13 cellular contexts compared by ENCODE assay signal in the genomic region with DNA sequence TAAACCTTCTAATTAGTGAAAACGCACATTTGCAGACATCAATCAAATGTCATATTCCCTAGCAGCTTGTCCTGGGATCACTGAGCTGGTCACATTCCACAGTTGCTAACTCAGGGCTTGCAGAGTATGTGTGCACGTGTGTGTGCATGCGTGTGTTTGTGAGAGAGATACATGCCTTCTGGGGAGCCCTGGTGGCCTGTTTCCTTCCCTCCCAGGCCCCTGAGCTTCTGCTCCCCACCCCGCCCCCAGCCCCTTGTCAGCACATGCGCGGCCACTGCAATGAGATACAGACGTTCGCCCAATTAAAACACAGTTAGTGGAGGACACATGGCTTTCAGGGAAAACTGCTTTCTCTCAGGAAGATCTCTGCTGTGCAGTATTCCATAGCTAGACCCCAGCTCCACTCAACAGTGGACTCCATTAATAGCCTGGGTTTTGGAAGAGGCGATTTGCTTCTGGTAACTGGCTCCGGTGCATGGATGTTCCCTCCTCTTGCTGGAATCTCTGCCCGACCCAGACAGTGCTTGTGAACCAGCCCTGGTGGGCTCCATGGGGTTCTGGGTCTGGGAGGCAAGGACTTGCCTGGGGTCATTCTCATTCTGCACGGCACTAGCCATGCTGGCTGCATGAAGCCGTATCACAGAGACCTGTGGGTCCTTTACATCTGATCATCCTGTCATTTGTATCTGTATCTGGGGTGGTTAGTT. TPM values are rescaled to one million over a fixed set of nuclear protein-coding genes. Genes with fewer than 3 reads are reported as not detected.
DNase-seq lines count a peak whose midpoint lies in the region; ATAC-seq and TF ChIP-seq lines count a peak whose summit lies in the region.
"Had no signal": no experiment of that assay in that cellular context is flagged by ENCODE, and none has a peak within 500 bp of the region (broad histone marks: within the 10 kb centered on the region; RNA-seq: fewer than 3 reads in every experiment).

No MANE protein-coding gene starts in this region.

- H3K9ac ChIP-seq in PC-3 (ENCODE audit: low read length) = no peak overlapping the region

- H3K4me1 ChIP-seq in right cardiac atrium (ENCODE audit: control insufficient read depth, insufficient read depth, low read length) (peaks cover 37% of the 10 kb centered on the region), psoas muscle (peaks cover 33% of the 10 kb centered on the region), PC-3 (ENCODE audit: insufficient read depth, low read length) (no peaks in the 10 kb centered on the region)

- intact Hi-C loops in right cardiac atrium (cut with DNase I) (loop anchor here in 1 of 4 donors (5.0 kb wide), 1 partner anchor 42 kb away; no protein-coding TSS in a partner anchor), psoas muscle (cut with DNase I) (loop anchor here in 1 of 2 donors (5.0 kb wide), 1 partner anchor 37 kb away; no protein-coding TSS in a partner anchor), PC-3 (cut with micrococcal nuclease) (no loop called here)

- no peaks in the 10 kb centered on the region for H3K27me3 Mint-ChIP-seq in activated naive CD8-positive, alpha-beta T cell treated with anti-CD3 and anti-CD28 coated beads for 36 hours
- H3K27me3 Mint-ChIP-seq: stimulated activated naive CD8-positive, alpha-beta T cell treated with anti-CD3 and anti-CD28 coated beads, Interleukin-15, Interleukin-2, amounts not matched to agents 100 ng/mL and 50 ng/mL, for 24 hours had no signal

- H3K36me3 ChIP-seq in psoas muscle (ENCODE audit: insufficient read depth in 1 of 2, low read depth in 1 of 2) = no peaks in the 10 kb centered on the region
- H3K36me3 ChIP-seq in PC-3 (ENCODE audit: low read depth, low read length) = no peaks in the 10 kb centered on the region

- H3K4me1 Mint-ChIP-seq in activated naive CD8-positive, alpha-beta T cell treated with anti-CD3 and anti-CD28 coated beads for 36 hours = peaks cover 62% of the 10 kb centered on the region

- H3K36me3 Mint-ChIP-seq in activated naive CD8-positive, alpha-beta T cell treated with anti-CD3 and anti-CD28 coated beads for 36 hours = no peaks in the 10 kb centered on the region

- ATAC-seq in right cardiac atrium = peak in 1 of 2 donors; percentile 2
- peak; percentile 40 to 67 (median 64) for ATAC-seq in psoas muscle
- ATAC-seq in GM21717 (IDR thresholded peaks at IDR 0.05; ENCODE audit: unreplicated experiment) = no peak
- ATAC-seq in PC-3 = no peak

- H3K27ac ChIP-seq in right cardiac atrium (ENCODE audit: low read length) (peak overlapping the region; percentile 48), psoas muscle (no peak overlapping the region), PC-3 (ENCODE audit: low read length) (no peak overlapping the region)

- H3F3A ChIP-seq in PC-3 (ENCODE audit: low read length, unreplicated experiment) = no peaks in the 10 kb centered on the region

- POLR2A ChIA-PET in PC-3 (lab: Charles Lee; ENCODE audit: unreplicated experiment) = no interaction called here

- no peak overlapping the region for H3K4me3 ChIP-seq in right cardiac atrium (ENCODE audit: low read length)
- H3K4me3 ChIP-seq in psoas muscle = no peak overlapping the region
- H3K4me3 ChIP-seq in PC-3 (ENCODE audit: low read length) = no peak overlapping the region

- peak overlapping the region; percentile 84 for H3K27ac Mint-ChIP-seq in activated naive CD8-positive, alpha-beta T cell treated with anti-CD3 and anti-CD28 coated beads for 36 hours

- TF ChIP-seq CTCF in psoas muscle (IDR thresholded peaks at IDR 0.05) (no peak), PC-3 (conservative IDR thresholded peaks at IDR 0.05; ENCODE audit: low read depth, low read length) (no peak)

- no TSS peak for BruUV-seq in PC-3 (replicated peaks; lab: Mats Ljungman, UMichigan)

- CTCF ChIA-PET in PC-3 (lab: Charles Lee) = no interaction called here

- no peaks in the 10 kb centered on the region for H3K9me2 ChIP-seq in PC-3 (replicated peaks; ENCODE audit: low read length)

- 41% methylated on average over 13 of the region's 13 CpGs for WGBS in right cardiac atrium
- 49 to 63% (median 55%) methylated on average over 13 of the region's 13 CpGs for WGBS in psoas muscle, 3 donors

- DNase-seq in EH (ENCODE audit: low read depth) (peak; percentile 51), right cardiac atrium (peak in 2 of 3 donors; percentile 39 to 58), psoas muscle (no peak), GM19238 (ENCODE audit: insufficient read length, low spot score) (no peak), PC-3 (no peak)
- DNase-seq in activated naive CD8-positive, alpha-beta T cell treated with anti-CD3 and anti-CD28 coated beads for 36 hours = no peak
- DNase-seq in stimulated activated CD4-positive, alpha-beta T cell treated with anti-CD3 and anti-CD28 coated beads, Interleukin-4, amount 100 ng/mL, for 4 hours = no peak
- DNase-seq: activated T-cell treated with anti-CD3 and anti-CD28 coated beads for 4 hours; mesenchymal stem cell; NCI-H1930; stimulated activated CD4-positive, alpha-beta T cell treated with anti-CD3 and anti-CD28 coated beads, Interleukin-15, amount 100 ng/mL, for 24 hours had no signal

- no peak overlapping the region for H3K4me2 ChIP-seq in PC-3 (ENCODE audit: low read length)

- H3K27me3 ChIP-seq in right cardiac atrium (ENCODE audit: control insufficient read depth, insufficient read depth) (no peaks in the 10 kb centered on the region), psoas muscle (ENCODE audit: insufficient read depth in 3 of 3, low read length in 2 of 3) (no peaks in the 10 kb centered on the region), PC-3 (ENCODE audit: low read length) (no peaks in the 10 kb centered on the region)

- peaks cover 15% of the 10 kb centered on the region; the same call in 1 of the 2 replicates for H4K20me1 ChIP-seq in PC-3 (ENCODE audit: low read length)

- H2AFZ ChIP-seq in PC-3 (ENCODE audit: low read length) = no peak overlapping the region

- H3K9me3 ChIP-seq in right cardiac atrium (ENCODE audit: control insufficient read depth, low read length) (no peaks in the 10 kb centered on the region), psoas muscle (no peaks in the 10 kb centered on the region), PC-3 (ENCODE audit: low read length) (no peaks in the 10 kb centered on the region)

- H3K4me3 Mint-ChIP-seq in activated naive CD8-positive, alpha-beta T cell treated with anti-CD3 and anti-CD28 coated beads for 36 hours = no peak overlapping the region
- H3K4me3 Mint-ChIP-seq: stimulated activated naive CD8-positive, alpha-beta T cell treated with anti-CD3 and anti-CD28 coated beads, Interleukin-15, Interleukin-2, amounts not matched to agents 100 ng/mL and 50 ng/mL, for 24 hours had no signal

- H3K9me3 Mint-ChIP-seq in activated naive CD8-positive, alpha-beta T cell treated with anti-CD3 and anti-CD28 coated beads for 36 hours = no peaks in the 10 kb centered on the region
- H3K9me3 Mint-ChIP-seq: stimulated activated naive CD8-positive, alpha-beta T cell treated with anti-CD3 and anti-CD28 coated beads, Interleukin-15, Interleukin-2, amounts not matched to agents 100 ng/mL and 50 ng/mL, for 24 hours had no signal

- peaks cover 94% of the 10 kb centered on the region for H3K79me2 ChIP-seq in PC-3 (ENCODE audit: low read length)

RNA-seq across cellular contexts. Expression of a gene that starts 17.8 kb away (rescaled TPM):
- 10 to 100 TPM; 12.7 to 15.4 TPM for total RNA-seq in activated naive CD8-positive, alpha-beta T cell treated with anti-CD3 and anti-CD28 coated beads for 36 hours
- total RNA-seq in right cardiac atrium (10 to 100 TPM; 61.6 to 88.8 (median 75.4) TPM), psoas muscle (10 to 100 TPM; 16.7 to 19.2 (median 17.9) TPM), PC-3 (2014; rRNA removed) (64.3 and 83.5 TPM in 2 replicates)
- polyA plus RNA-seq in right cardiac atrium (57.1 TPM), psoas muscle (1 to 10 TPM; 5.3 to 8.0 (median 6.5) TPM)

RNA-seq across cellular contexts. Expression of a gene that starts 58.4 kb away (rescaled TPM):
- 10 to 100 TPM; 42.2 to 44.6 TPM for total RNA-seq in activated naive CD8-positive, alpha-beta T cell treated with anti-CD3 and anti-CD28 coated beads for 36 hours
- total RNA-seq in right cardiac atrium (10 to 100 TPM; 18.9 to 40.1 (median 25.3) TPM), psoas muscle (10 to 100 TPM in 3 of 4 donors, 1 to 10 TPM in 1; 9.0 to 22.2 (median 19.1) TPM), PC-3 (2014; rRNA removed) (74.9 and 75.9 TPM in 2 replicates)
- polyA plus RNA-seq in right cardiac atrium (28.7 TPM), psoas muscle (10 to 100 TPM; 12.3 to 49.8 (median 23.3) TPM)

Comparison
In these comparisons a context has a peak if more than half of its experiments do, and no peak if none do; other contexts are left out.
1. DNase-seq: peak in EH (single experiment) and right cardiac atrium (2 of 3); none in activated naive CD8-positive, alpha-beta T cell treated with anti-CD3 and anti-CD28 coated beads for 36 hours (single experiment), psoas muscle (0 of 2), GM19238 (single experiment), stimulated activated CD4-positive, alpha-beta T cell treated with anti-CD3 and anti-CD28 coated beads, Interleukin-4, amount 100 ng/mL, for 4 hours (0 of 2) and PC-3 (single experiment).
2. ATAC-seq: peak in psoas muscle (4 of 4); none in GM21717 (single experiment) and PC-3 (single experiment).